Comparison of ENCODE assay signal across 9 cellular contexts in the genomic region with DNA sequence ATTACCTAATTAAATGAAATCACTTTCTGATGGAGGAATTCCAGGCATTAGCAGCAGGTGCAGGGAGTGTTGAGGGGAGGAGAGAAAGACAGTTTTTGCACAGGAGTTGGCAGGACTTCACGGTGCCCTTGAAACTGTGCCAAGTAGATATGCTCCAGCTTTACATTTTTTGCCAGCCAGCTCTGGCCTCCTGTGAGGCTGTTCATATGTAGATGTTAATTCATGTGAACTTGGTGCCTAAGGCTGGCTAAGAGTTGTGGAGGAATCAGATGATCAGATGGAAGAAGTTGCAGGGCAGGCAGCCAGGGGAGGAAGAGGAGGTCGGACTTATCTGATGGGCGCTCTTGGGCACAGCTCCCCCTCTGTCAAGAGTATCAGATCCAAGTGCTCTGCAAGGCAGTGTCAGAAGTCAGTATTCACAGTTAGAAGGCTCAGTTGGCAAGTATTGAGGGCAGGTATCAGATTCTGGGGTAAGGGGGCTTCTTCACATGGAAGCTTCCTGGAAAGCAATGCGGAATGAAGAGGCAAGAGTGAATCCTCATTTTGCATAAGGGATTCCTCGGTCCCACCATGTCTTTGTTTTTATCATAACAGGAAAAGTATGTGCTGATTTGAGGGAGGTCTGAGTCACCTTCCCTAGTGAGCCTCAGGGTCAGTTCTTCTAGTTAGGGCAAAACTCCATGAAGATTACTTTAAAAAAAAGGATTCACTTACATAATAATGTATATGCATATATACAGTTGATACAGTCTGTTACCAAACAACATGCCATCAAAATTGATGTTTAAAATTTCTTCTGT.
DNase-seq lines count a peak whose midpoint lies in the region; ATAC-seq and TF ChIP-seq lines count a peak whose summit lies in the region.
"Had no signal": no experiment of that assay in that cellular context is flagged by ENCODE, and none has a peak within 500 bp of the region (broad histone marks: within the 10 kb centered on the region; RNA-seq: fewer than 3 reads in every experiment).

No MANE protein-coding gene starts in this region.

- no peaks in the 10 kb centered on the region for H3K9me3 Mint-ChIP-seq in MCF 10A (ENCODE audit: unreplicated experiment)

- POLR2A ChIA-PET in MCF 10A (lab: Yijun Ruan, JAX) = no interaction called here

- no peak for TF ChIP-seq POLR2A in breast epithelium (IDR thresholded peaks at IDR 0.05)
- no peak for TF ChIP-seq POLR2A in esophagus squamous epithelium (IDR thresholded peaks at IDR 0.05)
- TF ChIP-seq POLR2A in transverse colon (IDR thresholded peaks at IDR 0.05) = no peak

- H3K9me3 ChIP-seq in breast epithelium (no peaks in the 10 kb centered on the region), esophagus squamous epithelium (no peaks in the 10 kb centered on the region), transverse colon (no peaks in the 10 kb centered on the region)

- WGBS in esophagus squamous epithelium, 2 donors = 11 to 39% methylated on average over 5 of the region's 5 CpGs
- 51 to 80% methylated on average over 1 to 5 of the region's 5 CpGs for WGBS in transverse colon (ENCODE audit: low coverage in 1 of 2), 2 donors

- no peak overlapping the region for H3K4me3 Mint-ChIP-seq in MCF 10A (ENCODE audit: unreplicated experiment)

- H3K36me3 Mint-ChIP-seq in MCF 10A (ENCODE audit: insufficient read depth, unreplicated experiment) = no peaks in the 10 kb centered on the region

- no peak overlapping the region for H3K27ac Mint-ChIP-seq in MCF 10A (ENCODE audit: low read depth, unreplicated experiment)

- H3K27me3 ChIP-seq in breast epithelium (no peaks in the 10 kb centered on the region), esophagus squamous epithelium (peaks cover 0 to 87% (median 0%) of the 10 kb centered on the region in 4 donors), transverse colon (no peaks in the 10 kb centered on the region)

- TF ChIP-seq CTCF in MCF 10A (IDR thresholded peaks at IDR 0.05; ENCODE audit: unreplicated experiment) (no peak), breast epithelium (IDR thresholded peaks at IDR 0.05) (no peak), esophagus squamous epithelium (IDR thresholded peaks at IDR 0.05) (no peak), transverse colon (IDR thresholded peaks at IDR 0.05) (no peak)

- no TSS peak for BruUV-seq in MCF 10A (replicated peaks; lab: Mats Ljungman, UMichigan)

- in situ Hi-C loops in transverse colon (cut with MboI; ENCODE audit: low pct_ligation_motif_present in 1 of 4, low pct_unique_long_range_greater_than_20kb in 1 of 4, low sequenced_read_pairs in 3 of 4) = loop anchor here in 2 of 4 donors (10.0 to 25.0 kb wide), 2 partner anchors 63 to 355 kb away; no protein-coding TSS in a partner anchor

- H3K4me1 ChIP-seq in breast epithelium (peaks cover 0 to 7% of the 10 kb centered on the region in 2 donors), esophagus squamous epithelium (peaks cover 17 to 56% (median 25%) of the 10 kb centered on the region in 3 donors), transverse colon (peaks cover 4 to 46% (median 24%) of the 10 kb centered on the region in 4 donors)

- CTCF ChIA-PET in MCF 10A (lab: Yijun Ruan, JAX) = interaction anchor here (0.6 to 12.6 kb wide), 10 partner anchors 8 to 206 kb away, joined by 3 to 372 read pairs (median 6); no protein-coding TSS in a partner anchor

- H3K36me3 ChIP-seq in breast epithelium = no peaks in the 10 kb centered on the region
- H3K36me3 ChIP-seq in esophagus squamous epithelium = no peaks in the 10 kb centered on the region
- no peaks in the 10 kb centered on the region for H3K36me3 ChIP-seq in transverse colon

- no peak for TF ChIP-seq EP300 in transverse colon (IDR thresholded peaks at IDR 0.05; ENCODE audit: low read depth)

- H3K4me3 ChIP-seq in breast epithelium = no peak overlapping the region
- H3K4me3 ChIP-seq in esophagus squamous epithelium = no peak overlapping the region
- no peak overlapping the region for H3K4me3 ChIP-seq in transverse colon

- DNase-seq in MCF 10A (ENCODE audit: unreplicated experiment) = peak; percentile 65
- DNase-seq in breast epithelium (ENCODE audit: low spot score in 2 of 2) = no peak
- DNase-seq in RPMI8226 = peak; percentile 57
- DNase-seq in esophagus squamous epithelium (lab: John Stamatoyannopoulos, UW) = no peak
- DNase-seq in transverse colon = peak; percentile 21
- no peak for DNase-seq in occipital lobe (lab: John Stamatoyannopoulos, UW)
- no peak for DNase-seq in left lobe of liver (ENCODE audit: low spot score)
- DNase-seq: activated CD4-positive, alpha-beta T cell treated with anti-CD3 and anti-CD28 coated beads, Interleukin-2, amount 50 U/mL, for 48 hours had no signal

- intact Hi-C loops in MCF 10A (cut with micrococcal nuclease) (loop anchor here (2.0 to 10.0 kb wide), 2 partner anchors 65 to 543 kb away; no protein-coding TSS in a partner anchor), breast epithelium (cut with DNase I; ENCODE audit: low total_unique reads) (no loop called here), esophagus squamous epithelium (cut with DNase I) (loop anchor here (10.0 kb wide), 1 partner anchor 213 kb away; no protein-coding TSS in a partner anchor), transverse colon (cut with DNase I; ENCODE audit: low total_unique reads) (no loop called here)

- peaks cover 22% of the 10 kb centered on the region for H3K4me1 Mint-ChIP-seq in MCF 10A (ENCODE audit: insufficient read depth, unreplicated experiment)

- peaks cover 46% of the 10 kb centered on the region for H3K27me3 Mint-ChIP-seq in MCF 10A (ENCODE audit: insufficient read depth, unreplicated experiment)

- H3K27ac ChIP-seq in breast epithelium = no peak overlapping the region
- peak overlapping the region in 3 of 4 donors; percentile 55 to 74 (median 63) for H3K27ac ChIP-seq in esophagus squamous epithelium
- H3K27ac ChIP-seq in transverse colon = no peak overlapping the region

- no peak for ATAC-seq in GM18517 (IDR thresholded peaks at IDR 0.05; ENCODE audit: unreplicated experiment)
- no peak for ATAC-seq in left lobe of liver

Comparison
In these comparisons a context has a peak if more than half of its experiments do, and no peak if none do; other contexts are left out.
1. DNase-seq: peak in MCF 10A (single experiment), RPMI8226 (single experiment) and transverse colon (single experiment); none in breast epithelium (0 of 2), esophagus squamous epithelium (single experiment), occipital lobe (single experiment) and left lobe of liver (single experiment).
2. intact Hi-C loops: an anchor here in MCF 10A (2.0 to 10.0 kb wide) and esophagus squamous epithelium (10.0 kb wide); none called in breast epithelium and transverse colon.
3. H3K27ac ChIP-seq: peak in esophagus squamous epithelium (3 of 4); none in breast epithelium (0 of 2) and transverse colon (0 of 4).